Comparison of ENCODE assay signal across 8 cellular contexts in the genomic region with DNA sequence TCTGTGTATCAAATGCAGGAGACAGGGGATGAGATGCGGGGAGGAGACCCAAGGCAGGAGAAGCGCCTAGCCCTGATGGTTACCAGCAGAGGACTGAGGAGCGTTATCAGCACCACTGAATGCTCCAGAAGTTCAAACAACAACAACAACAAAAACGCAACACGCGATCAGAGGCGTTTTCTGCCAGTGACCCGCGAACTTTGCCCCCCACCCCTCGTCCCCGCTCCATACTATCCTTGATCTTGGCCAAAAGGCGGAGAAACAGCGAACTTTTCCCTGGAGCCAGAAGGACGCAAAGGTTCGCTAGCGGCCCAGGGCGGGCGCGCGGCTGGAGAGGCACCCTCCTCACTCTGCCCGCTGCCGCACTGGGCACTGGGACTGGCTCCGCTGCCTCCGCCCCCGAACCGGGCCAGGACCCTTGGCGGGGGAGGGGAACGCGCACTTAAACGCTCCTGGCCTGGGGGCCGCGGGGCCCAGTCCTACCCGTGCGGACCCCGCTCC. TPM values are rescaled to one million over a fixed set of nuclear protein-coding genes. Genes with fewer than 3 reads are reported as not detected.
DNase-seq lines count a peak whose midpoint lies in the region; ATAC-seq and TF ChIP-seq lines count a peak whose summit lies in the region.

No MANE protein-coding gene starts in this region.

- H3K4me1 ChIP-seq in fibroblast of lung (ENCODE audit: control insufficient read depth, extremely low read depth, insufficient read depth, low read length) (no peaks in the 10 kb centered on the region), SJCRH30 (peaks cover 10% of the 10 kb centered on the region)

- H2AFZ ChIP-seq in fibroblast of lung (ENCODE audit: low read length): peak overlapping the region; percentile 42

- H3K27me3 ChIP-seq in fibroblast of lung (ENCODE audit: control insufficient read depth, insufficient read depth, low read length) (no peaks in the 10 kb centered on the region), SJCRH30 (no peaks in the 10 kb centered on the region)

- H3K4me2 ChIP-seq in fibroblast of lung (ENCODE audit: extremely low read depth, insufficient read depth, low read length): peak overlapping the region; percentile 53

- H3K36me3 ChIP-seq in fibroblast of lung (ENCODE audit: control insufficient read depth, insufficient read depth, low read length) (no peaks in the 10 kb centered on the region), SJCRH30 (no peaks in the 10 kb centered on the region)

- peak overlapping the region; percentile 75 for H3K4me3 Mint-ChIP-seq in nephron progenitor cell

- no peak overlapping the region for H3K27ac Mint-ChIP-seq in nephron progenitor cell

- H3K79me2 ChIP-seq in fibroblast of lung (ENCODE audit: control insufficient read depth, insufficient read depth, low read length): no peaks in the 10 kb centered on the region

- H3K4me1 Mint-ChIP-seq in nephron progenitor cell: no peaks in the 10 kb centered on the region

- peaks cover 75% of the 10 kb centered on the region for H3K27me3 Mint-ChIP-seq in nephron progenitor cell (ENCODE audit: low read depth, poor library complexity)

- no peak for TF ChIP-seq CTCF in C4-2B (conservative IDR thresholded peaks at IDR 0.05)
- TF ChIP-seq CTCF in fibroblast of lung (conservative IDR thresholded peaks at IDR 0.05 in 1 of 2, IDR thresholded peaks at IDR 0.05 in 1 of 2; ENCODE audit: low read depth in 1 of 2, low read length in 2 of 2): no peak
- TF ChIP-seq CTCF in nephron progenitor cell (IDR thresholded peaks at IDR 0.05): no peak

- peaks cover 15% of the 10 kb centered on the region for H3K36me3 Mint-ChIP-seq in nephron progenitor cell (ENCODE audit: low read depth)

- no peak for ATAC-seq in GM19324 (IDR thresholded peaks at IDR 0.05; ENCODE audit: low FRiP score, unreplicated experiment)

- H3K9me3 ChIP-seq in fibroblast of lung (ENCODE audit: control insufficient read depth, insufficient read depth, low read depth, low read length) (no peaks in the 10 kb centered on the region), SJCRH30 (replicated peaks) (no peaks in the 10 kb centered on the region; the same call in 1 of the 2 replicates)

- H3K4me3 ChIP-seq in fibroblast of lung (replicated peaks in 1 of 4; ENCODE audit: control extremely low read depth in 1 of 4, insufficient read depth in 1 of 4, low read depth in 3 of 4, low read length in 4 of 4): peak overlapping the region; percentile 61 to 77 (median 64)
- H3K4me3 ChIP-seq in SJCRH30: no peak overlapping the region

- peak; percentile 18 for DNase-seq in RPMI7951 (ENCODE audit: low read depth)
- DNase-seq in fibroblast of lung (ENCODE audit: low read depth in 2 of 2): peak in 1 of 2 donors; percentile 19
- DNase-seq in nephron progenitor cell: peak; percentile 27
- DNase-seq in Ammon's horn (ENCODE audit: low spot score): no peak
- DNase-seq in CD1c-positive myeloid dendritic cell (ENCODE audit: extremely low spot score): no peak
- DNase-seq in SJCRH30: no peak

- peak overlapping the region; percentile 63 for H3K9ac ChIP-seq in fibroblast of lung (ENCODE audit: insufficient read depth, low read length)

- H3K9me3 Mint-ChIP-seq in nephron progenitor cell: peaks cover 27% of the 10 kb centered on the region

- H3K27ac ChIP-seq in C4-2B (peak overlapping the region; percentile 86), fibroblast of lung (ENCODE audit: insufficient read depth, low read length) (no peak overlapping the region), SJCRH30 (no peak overlapping the region)

- no peaks in the 10 kb centered on the region for H4K20me1 ChIP-seq in fibroblast of lung (ENCODE audit: control insufficient read depth, extremely low read depth, insufficient read depth, low read length)

RNA-seq across cellular contexts. Expression of a gene that starts 0.7 kb away (rescaled TPM):
- total RNA-seq in RPMI7951 (2014; rRNA removed; shearing (Covaris generic)): 15.1 and 22.8 TPM in 2 replicates
- total RNA-seq in fibroblast of lung: 46.0 and 71.7 TPM in 2 replicates
- polyA plus RNA-seq in fibroblast of lung: 23.3 and 30.5 TPM in 2 replicates
- 24.9 and 31.8 TPM in 2 replicates for polyA plus RNA-seq in fibroblast of lung (2012)
- 7.0 and 8.6 TPM in 2 replicates for polyA minus RNA-seq in fibroblast of lung (ENCODE audit: low replicate concordance)
- 0.35 and 1.2 TPM in 2 replicates for total RNA-seq in SJCRH30 (2014; rRNA removed; shearing (Covaris generic))

RNA-seq across cellular contexts. Expression of a gene that starts 6.2 kb away (rescaled TPM):
- total RNA-seq in RPMI7951 (2014; rRNA removed; shearing (Covaris generic)): 217 and 242 TPM in 2 replicates
- total RNA-seq in fibroblast of lung: 189 and 222 TPM in 2 replicates
- polyA plus RNA-seq in fibroblast of lung: 225 and 305 TPM in 2 replicates
- polyA plus RNA-seq in fibroblast of lung (2012): 195 and 258 TPM in 2 replicates
- 20.4 and 51.4 TPM in 2 replicates for polyA minus RNA-seq in fibroblast of lung (ENCODE audit: low replicate concordance)
- total RNA-seq in SJCRH30 (2014; rRNA removed; shearing (Covaris generic)): 107 and 118 TPM in 2 replicates

Comparison
In these comparisons a context has a peak if more than half of its experiments do, and no peak if none do; other contexts are left out.
1. DNase-seq: peak in RPMI7951 (single experiment) and nephron progenitor cell (single experiment); none in Ammon's horn (single experiment), CD1c-positive myeloid dendritic cell (single experiment) and SJCRH30 (0 of 2).